ENCODE assay signal across 12 cellular contexts in the genomic region with DNA sequence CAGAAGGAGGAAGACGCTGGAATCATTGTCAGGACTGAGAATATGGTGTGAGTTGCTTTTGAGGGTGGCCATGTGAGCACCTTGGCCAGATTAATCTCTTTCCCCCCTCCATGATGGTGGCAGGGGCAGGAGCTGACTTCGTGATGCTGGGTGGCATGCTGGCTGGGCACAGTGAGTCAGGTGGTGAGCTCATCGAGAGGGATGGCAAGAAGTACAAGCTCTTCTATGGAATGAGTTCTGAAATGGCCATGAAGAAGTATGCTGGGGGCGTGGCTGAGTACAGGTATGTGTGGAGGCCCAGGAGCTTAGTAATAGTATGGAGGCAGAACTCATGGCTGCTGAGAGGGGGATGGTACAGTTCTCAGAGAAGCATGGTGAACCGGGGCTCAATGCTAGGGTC. TPM values are rescaled to one million over a fixed set of nuclear protein-coding genes. Genes with fewer than 3 reads are reported as not detected.
DNase-seq lines count a peak whose midpoint lies in the region; ATAC-seq, FAIRE-seq and TF ChIP-seq lines count a peak whose summit lies in the region.
"Had no signal": no experiment of that assay in that cellular context is flagged by ENCODE, and none has a peak within 500 bp of the region (broad histone marks: within the 10 kb centered on the region; RNA-seq: fewer than 3 reads in every experiment).

No MANE protein-coding gene starts in this region.

- FAIRE-seq in HepG2 (lab: Jason Lieb, UNC): no peak
- FAIRE-seq: GM12892 had no signal

- POLR2A ChIA-PET in MCF 10A (lab: Yijun Ruan, JAX) (interaction anchor here (0.7 to 3.1 kb wide), 17 partner anchors 10 to 146 kb away, joined by 3 to 11 read pairs (median 4); a partner anchor contains a TSS), HepG2 (lab: Yijun Ruan, JAX) (interaction anchor here (0.5 to 18.0 kb wide), 12 partner anchors 9 to 124 kb away, joined by 3 to 850 read pairs (median 6); a partner anchor contains a TSS)

- H3K9me3 Mint-ChIP-seq in MCF 10A (ENCODE audit: unreplicated experiment): no peaks in the 10 kb centered on the region
- H3K9me3 Mint-ChIP-seq in activated T-helper 17 cell treated with anti-CD3 and anti-CD28 coated beads, Interleukin-2, amount 50 U/mL, for 72 hours: no peaks in the 10 kb centered on the region
- H3K9me3 Mint-ChIP-seq in stimulated activated memory B cell treated with anti-CD40 and anti-IgM and Interleukin-4, amounts not matched to agents 10 μg/mL and 1 μg/mL and 100 μg/mL, for 72 hours: no peaks in the 10 kb centered on the region
- H3K9me3 Mint-ChIP-seq: activated naive CD8-positive, alpha-beta T cell treated with anti-CD3 and anti-CD28 coated beads, Interleukin-2, amount 10 ng/mL, durations not matched to agents 7 days and 5 days had no signal

- no TSS peak for BruUV-seq in MCF 10A (replicated peaks; lab: Mats Ljungman, UMichigan)
- BruUV-seq in HepG2 (replicated peaks; lab: Mats Ljungman, UMichigan): no TSS peak

- no peak for ATAC-seq in activated T-helper 17 cell treated with anti-CD3 and anti-CD28 coated beads, Interleukin-2, amount 50 U/mL, for 72 hours (replicated peaks)
- no peak for ATAC-seq in HepG2
- no peak for ATAC-seq in stimulated activated memory B cell treated with anti-CD40 and anti-IgM and Interleukin-4, amounts not matched to agents 10 μg/mL and 1 μg/mL and 100 μg/mL, for 72 hours
- no peak for ATAC-seq in HG02610 (IDR thresholded peaks at IDR 0.05; ENCODE audit: unreplicated experiment)
- ATAC-seq in GM21367 (IDR thresholded peaks at IDR 0.05; ENCODE audit: unreplicated experiment): no peak
- no peak for ATAC-seq in HG02885 (IDR thresholded peaks at IDR 0.05; ENCODE audit: poor library complexity, unreplicated experiment)

- H3K4me1 ChIP-seq in breast epithelium (peaks cover 3 to 29% of the 10 kb centered on the region in 2 donors), HepG2 (ENCODE audit: insufficient read depth, low read length) (peaks cover 52% of the 10 kb centered on the region)

- H3K4me3 Mint-ChIP-seq in MCF 10A (ENCODE audit: unreplicated experiment): no peak overlapping the region
- H3K4me3 Mint-ChIP-seq in activated T-helper 17 cell treated with anti-CD3 and anti-CD28 coated beads, Interleukin-2, amount 50 U/mL, for 72 hours: peak overlapping the region; percentile 83
- H3K4me3 Mint-ChIP-seq in stimulated activated memory B cell treated with anti-CD40 and anti-IgM and Interleukin-4, amounts not matched to agents 10 μg/mL and 1 μg/mL and 100 μg/mL, for 72 hours: no peak overlapping the region
- H3K4me3 Mint-ChIP-seq: activated naive CD8-positive, alpha-beta T cell treated with anti-CD3 and anti-CD28 coated beads, Interleukin-2, amount 10 ng/mL, durations not matched to agents 7 days and 5 days had no signal

- H3K36me3 Mint-ChIP-seq in MCF 10A (ENCODE audit: insufficient read depth, unreplicated experiment): peaks cover 68% of the 10 kb centered on the region
- peaks cover 89% of the 10 kb centered on the region for H3K36me3 Mint-ChIP-seq in activated T-helper 17 cell treated with anti-CD3 and anti-CD28 coated beads, Interleukin-2, amount 50 U/mL, for 72 hours (ENCODE audit: low read depth)
- peaks cover 55% of the 10 kb centered on the region for H3K36me3 Mint-ChIP-seq in stimulated activated memory B cell treated with anti-CD40 and anti-IgM and Interleukin-4, amounts not matched to agents 10 μg/mL and 1 μg/mL and 100 μg/mL, for 72 hours

- no peaks in the 10 kb centered on the region for H3K27me3 Mint-ChIP-seq in MCF 10A (ENCODE audit: insufficient read depth, unreplicated experiment)
- H3K27me3 Mint-ChIP-seq in activated T-helper 17 cell treated with anti-CD3 and anti-CD28 coated beads, Interleukin-2, amount 50 U/mL, for 72 hours: no peaks in the 10 kb centered on the region
- no peaks in the 10 kb centered on the region for H3K27me3 Mint-ChIP-seq in stimulated activated memory B cell treated with anti-CD40 and anti-IgM and Interleukin-4, amounts not matched to agents 10 μg/mL and 1 μg/mL and 100 μg/mL, for 72 hours
- H3K27me3 Mint-ChIP-seq: activated naive CD8-positive, alpha-beta T cell treated with anti-CD3 and anti-CD28 coated beads, Interleukin-2, amount 10 ng/mL, durations not matched to agents 7 days and 5 days had no signal

- TF ChIP-seq RAD21 in HepG2 (CRISPR knock-in tag; IDR thresholded peaks at IDR 0.05): no peak

- TF ChIP-seq EP300 in HepG2 (IDR thresholded peaks at IDR 0.05; ENCODE audit: low read depth in 2 of 2, low read length in 2 of 2): no peak
- no peak for TF ChIP-seq EP300 in HepG2 (CRISPR knock-in tag; IDR thresholded peaks at IDR 0.05; ENCODE audit: borderline replicate concordance)

- H3K27ac ChIP-seq in breast epithelium: peak overlapping the region in 1 of 2 donors; percentile 16
- no peak overlapping the region for H3K27ac ChIP-seq in HepG2 (ENCODE audit: extremely low read length, insufficient read depth, low read length)
- H3K27ac ChIP-seq: coronary artery had no signal

- H3K4me1 Mint-ChIP-seq in MCF 10A (ENCODE audit: insufficient read depth, unreplicated experiment): peaks cover 42% of the 10 kb centered on the region
- H3K4me1 Mint-ChIP-seq in activated T-helper 17 cell treated with anti-CD3 and anti-CD28 coated beads, Interleukin-2, amount 50 U/mL, for 72 hours: peaks cover 59% of the 10 kb centered on the region
- H3K4me1 Mint-ChIP-seq in stimulated activated memory B cell treated with anti-CD40 and anti-IgM and Interleukin-4, amounts not matched to agents 10 μg/mL and 1 μg/mL and 100 μg/mL, for 72 hours: peaks cover 80% of the 10 kb centered on the region

- H3K36me3 ChIP-seq in breast epithelium: no peaks in the 10 kb centered on the region
- H3K36me3 ChIP-seq in HepG2 (replicated peaks in 1 of 2; ENCODE audit: control insufficient read depth in 1 of 2, insufficient read depth in 2 of 2, low read length in 2 of 2): peaks cover 44 to 70% of the 10 kb centered on the region in 2 experiments

- H3K9ac ChIP-seq in HepG2 (ENCODE audit: insufficient read depth, low read depth, low read length): no peak overlapping the region

- CTCF ChIA-PET in MCF 10A (lab: Yijun Ruan, JAX) (interaction anchor here (0.6 to 17.7 kb wide), 7 partner anchors 9 to 141 kb away, joined by 3 to 457 read pairs (median 6); a partner anchor contains a TSS), HepG2 (lab: Yijun Ruan, JAX; ENCODE audit: low intra/inter-chr PET ratio, low total read pairs) (no interaction called here)

- TF ChIP-seq POLR2A in breast epithelium (IDR thresholded peaks at IDR 0.05) (no peak), HepG2 (IDR thresholded peaks at IDR 0.05; ENCODE audit: insufficient read depth in 1 of 2, low read depth in 2 of 2, low read length in 2 of 2) (no peak)

- DNase-seq in MCF 10A (ENCODE audit: unreplicated experiment) (peak; percentile 33), breast epithelium (ENCODE audit: low spot score in 2 of 2) (no peak), HepG2 (ENCODE audit: low spot score) (no peak)
- DNase-seq: activated naive CD8-positive, alpha-beta T cell treated with anti-CD3 and anti-CD28 coated beads, Interleukin-2, amount 10 ng/mL, durations not matched to agents 7 days and 5 days; NCI-H2029 treated with DMSO at 0.1 percent for 48 hours had no signal

- TF ChIP-seq CTCF in MCF 10A (IDR thresholded peaks at IDR 0.05; ENCODE audit: unreplicated experiment): no peak
- no peak for TF ChIP-seq CTCF in breast epithelium (IDR thresholded peaks at IDR 0.05)
- TF ChIP-seq CTCF in HepG2 (CRISPR knock-in tag; IDR thresholded peaks at IDR 0.05): no peak

- H3K27ac Mint-ChIP-seq in MCF 10A (ENCODE audit: low read depth, unreplicated experiment): no peak overlapping the region
- H3K27ac Mint-ChIP-seq in activated T-helper 17 cell treated with anti-CD3 and anti-CD28 coated beads, Interleukin-2, amount 50 U/mL, for 72 hours: peak overlapping the region; percentile 61
- H3K27ac Mint-ChIP-seq in stimulated activated memory B cell treated with anti-CD40 and anti-IgM and Interleukin-4, amounts not matched to agents 10 μg/mL and 1 μg/mL and 100 μg/mL, for 72 hours: peak overlapping the region; percentile 20

- H3K79me2 ChIP-seq in HepG2 (ENCODE audit: insufficient read depth, low read length): peaks cover 34% of the 10 kb centered on the region

- H3K27me3 ChIP-seq in breast epithelium (no peaks in the 10 kb centered on the region), HepG2 (ENCODE audit: control insufficient read depth in 1 of 2, insufficient read depth in 2 of 2, low read length in 2 of 2) (no peaks in the 10 kb centered on the region; a peak in 1 of 5 replicates)

- H3K9me3 ChIP-seq in breast epithelium: no peaks in the 10 kb centered on the region
- no peaks in the 10 kb centered on the region for H3K9me3 ChIP-seq in HepG2 (ENCODE audit: low read length)

- no peak overlapping the region for H3K4me3 ChIP-seq in breast epithelium
- H3K4me3 ChIP-seq in HepG2 (replicated peaks in 1 of 3; ENCODE audit: insufficient read depth in 1 of 3, low read depth in 2 of 3, low read length in 3 of 3): no peak overlapping the region
- H3K4me3 ChIP-seq: coronary artery had no signal

- H4K20me1 ChIP-seq in HepG2 (ENCODE audit: insufficient read depth, low read length): 0 out of 2 replicates have a peak, but pooled peaks cover 3% of the 10 kb centered on the region

- intact Hi-C loops in MCF 10A (cut with micrococcal nuclease) (no loop called here), breast epithelium (cut with DNase I; ENCODE audit: low total_unique reads) (no loop called here), HepG2 (cut with micrococcal nuclease; ENCODE audit: unreplicated experiment) (loop anchor here (10.0 kb wide), 1 partner anchor 1187 kb away; no protein-coding TSS in a partner anchor)

- WGBS in HepG2 (ENCODE audit: low lambda C conversion rate): 97% methylated on average over 5 of the region's 5 CpGs

- no peak overlapping the region for H2AFZ ChIP-seq in HepG2 (ENCODE audit: low read length)

- H3K4me2 ChIP-seq in HepG2 (ENCODE audit: low read depth, low read length): no peak overlapping the region

- in situ Hi-C loops in HepG2 (cut with HindIII; ENCODE audit: extremely low pct_ligation_motif_present, low pct_unique_long_range_greater_than_20kb): no loop called here

RNA-seq across cellular contexts. Expression of a gene that starts 4.3 kb away (rescaled TPM):
- total RNA-seq in MCF 10A (2022) (47.3 and 47.6 TPM in 2 replicates), breast epithelium (10 to 100 TPM; 53.1 to 71.9 (median 55.5) TPM), HepG2 (2016; rRNA removed; fragmentation: Illumina TruSeq; extraction: Trizol) (73.5 and 73.7 TPM in 2 replicates)
- 10 to 100 TPM; 61.4 to 76.4 TPM for total RNA-seq in activated T-helper 17 cell treated with anti-CD3 and anti-CD28 coated beads, Interleukin-2, amount 50 U/mL, for 72 hours
- 13.7 and 18.4 TPM in 2 replicates for total RNA-seq in HepG2 (2016; cell fraction: cytosol; rRNA removed; fragmentation: Illumina TruSeq; extraction: Trizol; ENCODE audit: low read depth)
- 68.8 and 73.9 TPM in 2 replicates for total RNA-seq in HepG2 (2016; cell fraction: insoluble cytoplasmic fraction; rRNA removed; fragmentation: Illumina TruSeq; extraction: Trizol)
- total RNA-seq in HepG2 (2016; cell fraction: membrane; rRNA removed; fragmentation: Illumina TruSeq; extraction: Trizol): 41.9 and 48.5 TPM in 2 replicates
- total RNA-seq in HepG2 (2016; cell fraction: nucleus; rRNA removed; fragmentation: Illumina TruSeq; extraction: Trizol): 48.8 and 53.9 TPM in 2 replicates
- 52.0 and 59.8 TPM in 2 replicates for polyA plus RNA-seq in HepG2 (2011; rRNA removed)
- 32.2 and 34.7 TPM in 2 replicates for polyA plus RNA-seq in HepG2 (2011; cell fraction: cytosol; rRNA removed)
- polyA plus RNA-seq in HepG2 (2011; cell fraction: nucleus; rRNA removed): 73.2 and 83.2 TPM in 2 replicates
- 36.1 and 60.0 TPM in 2 replicates for polyA plus RNA-seq in HepG2 (2012)
- polyA plus RNA-seq in HepG2 (2016; cell fraction: cytosol; fragmentation: Illumina TruSeq; extraction: Trizol; ENCODE audit: low read depth): 10.3 and 11.1 TPM in 2 replicates
- 65.8 and 69.3 TPM in 2 replicates for polyA plus RNA-seq in HepG2 (2016; cell fraction: insoluble cytoplasmic fraction; fragmentation: Illumina TruSeq; extraction: Trizol; ENCODE audit: low read depth)
- 26.7 and 30.0 TPM in 2 replicates for polyA plus RNA-seq in HepG2 (2016; cell fraction: membrane; fragmentation: Illumina TruSeq; extraction: Trizol; ENCODE audit: low read depth)
- polyA plus RNA-seq in HepG2 (2016; cell fraction: nucleus; fragmentation: Illumina TruSeq; extraction: Trizol; ENCODE audit: insufficient read depth, low read depth): 53.3 and 55.1 TPM in 2 replicates
- polyA minus RNA-seq in HepG2 (2011; rRNA and poly(A)+ RNA removed; ENCODE audit: low replicate concordance): 36.9 and 44.7 TPM in 2 replicates
- 25.1 and 30.9 TPM in 2 replicates for polyA minus RNA-seq in HepG2 (2011; cell fraction: cytosol; rRNA and poly(A)+ RNA removed)
- 82.3 and 93.4 TPM in 2 replicates for polyA minus RNA-seq in HepG2 (2011; cell fraction: nucleus; rRNA and poly(A)+ RNA removed)

RNA-seq across cellular contexts. Expression of a gene that starts 5.4 kb away (rescaled TPM):
- total RNA-seq in MCF 10A (2022): 77.3 and 79.9 TPM in 2 replicates
- total RNA-seq in breast epithelium: 10 to 100 TPM; 59.3 to 74.6 (median 66.1) TPM
- total RNA-seq in activated T-helper 17 cell treated with anti-CD3 and anti-CD28 coated beads, Interleukin-2, amount 50 U/mL, for 72 hours: 10 to 100 TPM; 73.2 to 85.0 TPM
- total RNA-seq in HepG2 (2016; rRNA removed; fragmentation: Illumina TruSeq; extraction: Trizol): 273 and 345 TPM in 2 replicates
- total RNA-seq in HepG2 (2016; cell fraction: cytosol; rRNA removed; fragmentation: Illumina TruSeq; extraction: Trizol; ENCODE audit: low read depth): 151 and 152 TPM in 2 replicates
- 269 and 346 TPM in 2 replicates for total RNA-seq in HepG2 (2016; cell fraction: insoluble cytoplasmic fraction; rRNA removed; fragmentation: Illumina TruSeq; extraction: Trizol)
- 294 and 315 TPM in 2 replicates for total RNA-seq in HepG2 (2016; cell fraction: membrane; rRNA removed; fragmentation: Illumina TruSeq; extraction: Trizol)
- 141 and 150 TPM in 2 replicates for total RNA-seq in HepG2 (2016; cell fraction: nucleus; rRNA removed; fragmentation: Illumina TruSeq; extraction: Trizol)
- polyA plus RNA-seq in HepG2 (2011; rRNA removed): 185 and 210 TPM in 2 replicates
- 161 and 177 TPM in 2 replicates for polyA plus RNA-seq in HepG2 (2011; cell fraction: cytosol; rRNA removed)
- polyA plus RNA-seq in HepG2 (2011; cell fraction: nucleus; rRNA removed): 147 and 170 TPM in 2 replicates
- 162 and 212 TPM in 2 replicates for polyA plus RNA-seq in HepG2 (2012)
- polyA plus RNA-seq in HepG2 (2016; cell fraction: cytosol; fragmentation: Illumina TruSeq; extraction: Trizol; ENCODE audit: low read depth): 118 and 119 TPM in 2 replicates
- polyA plus RNA-seq in HepG2 (2016; cell fraction: insoluble cytoplasmic fraction; fragmentation: Illumina TruSeq; extraction: Trizol; ENCODE audit: low read depth): 260 and 276 TPM in 2 replicates
- 194 and 205 TPM in 2 replicates for polyA plus RNA-seq in HepG2 (2016; cell fraction: membrane; fragmentation: Illumina TruSeq; extraction: Trizol; ENCODE audit: low read depth)
- 151 and 154 TPM in 2 replicates for polyA plus RNA-seq in HepG2 (2016; cell fraction: nucleus; fragmentation: Illumina TruSeq; extraction: Trizol; ENCODE audit: insufficient read depth, low read depth)
- polyA minus RNA-seq in HepG2 (2011; rRNA and poly(A)+ RNA removed; ENCODE audit: low replicate concordance): 58.4 and 179 TPM in 2 replicates
- polyA minus RNA-seq in HepG2 (2011; cell fraction: cytosol; rRNA and poly(A)+ RNA removed): 65.5 and 85.5 TPM in 2 replicates
- polyA minus RNA-seq in HepG2 (2011; cell fraction: nucleus; rRNA and poly(A)+ RNA removed): 138 and 175 TPM in 2 replicates

RNA-seq across cellular contexts. Expression of a gene that starts 6.0 kb away (rescaled TPM):
- 233 and 243 TPM in 2 replicates for total RNA-seq in MCF 10A (2022)
- 100 to 1,000 TPM; 118 to 165 (median 150) TPM for total RNA-seq in breast epithelium
- total RNA-seq in activated T-helper 17 cell treated with anti-CD3 and anti-CD28 coated beads, Interleukin-2, amount 50 U/mL, for 72 hours: 100 to 1,000 TPM; 128 to 243 TPM
- 713 and 818 TPM in 2 replicates for total RNA-seq in HepG2 (2016; rRNA removed; fragmentation: Illumina TruSeq; extraction: Trizol)
- 394 and 546 TPM in 2 replicates for total RNA-seq in HepG2 (2016; cell fraction: cytosol; rRNA removed; fragmentation: Illumina TruSeq; extraction: Trizol; ENCODE audit: low read depth)
- total RNA-seq in HepG2 (2016; cell fraction: insoluble cytoplasmic fraction; rRNA removed; fragmentation: Illumina TruSeq; extraction: Trizol): 727 and 841 TPM in 2 replicates
- total RNA-seq in HepG2 (2016; cell fraction: membrane; rRNA removed; fragmentation: Illumina TruSeq; extraction: Trizol): 518 and 609 TPM in 2 replicates
- total RNA-seq in HepG2 (2016; cell fraction: nucleus; rRNA removed; fragmentation: Illumina TruSeq; extraction: Trizol): 243 and 273 TPM in 2 replicates
- polyA plus RNA-seq in HepG2 (2011; rRNA removed): 473 and 535 TPM in 2 replicates
- 355 and 455 TPM in 2 replicates for polyA plus RNA-seq in HepG2 (2011; cell fraction: cytosol; rRNA removed)
- polyA plus RNA-seq in HepG2 (2011; cell fraction: nucleus; rRNA removed): 126 and 158 TPM in 2 replicates
- 433 and 508 TPM in 2 replicates for polyA plus RNA-seq in HepG2 (2012)
- 449 and 646 TPM in 2 replicates for polyA plus RNA-seq in HepG2 (2016; cell fraction: cytosol; fragmentation: Illumina TruSeq; extraction: Trizol; ENCODE audit: low read depth)
- 889 and 948 TPM in 2 replicates for polyA plus RNA-seq in HepG2 (2016; cell fraction: insoluble cytoplasmic fraction; fragmentation: Illumina TruSeq; extraction: Trizol; ENCODE audit: low read depth)
- polyA plus RNA-seq in HepG2 (2016; cell fraction: membrane; fragmentation: Illumina TruSeq; extraction: Trizol; ENCODE audit: low read depth): 521 and 635 TPM in 2 replicates
- polyA plus RNA-seq in HepG2 (2016; cell fraction: nucleus; fragmentation: Illumina TruSeq; extraction: Trizol; ENCODE audit: insufficient read depth, low read depth): 510 and 513 TPM in 2 replicates
- 166 and 230 TPM in 2 replicates for polyA minus RNA-seq in HepG2 (2011; rRNA and poly(A)+ RNA removed; ENCODE audit: low replicate concordance)
- polyA minus RNA-seq in HepG2 (2011; cell fraction: cytosol; rRNA and poly(A)+ RNA removed): 89.3 and 98.3 TPM in 2 replicates
- 88.1 and 108 TPM in 2 replicates for polyA minus RNA-seq in HepG2 (2011; cell fraction: nucleus; rRNA and poly(A)+ RNA removed)

RNA-seq across cellular contexts. Expression of a gene that starts 22.3 kb away (rescaled TPM):
- total RNA-seq in MCF 10A (2022) (11.0 and 20.2 TPM in 2 replicates), breast epithelium (10 to 100 TPM; 13.1 to 20.8 (median 17.1) TPM), HepG2 (2016; rRNA removed; fragmentation: Illumina TruSeq; extraction: Trizol) (48.7 and 66.0 TPM in 2 replicates)
- total RNA-seq in activated T-helper 17 cell treated with anti-CD3 and anti-CD28 coated beads, Interleukin-2, amount 50 U/mL, for 72 hours: 1 to 10 TPM; 4.0 to 7.1 TPM
- total RNA-seq in HepG2 (2016; cell fraction: cytosol; rRNA removed; fragmentation: Illumina TruSeq; extraction: Trizol; ENCODE audit: low read depth): 27.9 and 34.0 TPM in 2 replicates
- total RNA-seq in HepG2 (2016; cell fraction: insoluble cytoplasmic fraction; rRNA removed; fragmentation: Illumina TruSeq; extraction: Trizol): 53.9 and 66.6 TPM in 2 replicates
- 41.5 and 42.5 TPM in 2 replicates for total RNA-seq in HepG2 (2016; cell fraction: membrane; rRNA removed; fragmentation: Illumina TruSeq; extraction: Trizol)
- total RNA-seq in HepG2 (2016; cell fraction: nucleus; rRNA removed; fragmentation: Illumina TruSeq; extraction: Trizol): 27.7 and 28.0 TPM in 2 replicates
- polyA plus RNA-seq in HepG2 (2011; rRNA removed): 38.2 and 44.1 TPM in 2 replicates
- polyA plus RNA-seq in HepG2 (2011; cell fraction: cytosol; rRNA removed): 35.9 and 43.6 TPM in 2 replicates
- 45.5 and 46.7 TPM in 2 replicates for polyA plus RNA-seq in HepG2 (2011; cell fraction: nucleus; rRNA removed)
- 24.5 and 30.3 TPM in 2 replicates for polyA plus RNA-seq in HepG2 (2012)
- polyA plus RNA-seq in HepG2 (2016; cell fraction: cytosol; fragmentation: Illumina TruSeq; extraction: Trizol; ENCODE audit: low read depth): 24.6 and 32.2 TPM in 2 replicates
- polyA plus RNA-seq in HepG2 (2016; cell fraction: insoluble cytoplasmic fraction; fragmentation: Illumina TruSeq; extraction: Trizol; ENCODE audit: low read depth): 50.1 and 54.2 TPM in 2 replicates
- 30.8 and 33.7 TPM in 2 replicates for polyA plus RNA-seq in HepG2 (2016; cell fraction: membrane; fragmentation: Illumina TruSeq; extraction: Trizol; ENCODE audit: low read depth)
- polyA plus RNA-seq in HepG2 (2016; cell fraction: nucleus; fragmentation: Illumina TruSeq; extraction: Trizol; ENCODE audit: insufficient read depth, low read depth): 41.8 and 50.7 TPM in 2 replicates
- 10.6 and 24.5 TPM in 2 replicates for polyA minus RNA-seq in HepG2 (2011; rRNA and poly(A)+ RNA removed; ENCODE audit: low replicate concordance)
- polyA minus RNA-seq in HepG2 (2011; cell fraction: cytosol; rRNA and poly(A)+ RNA removed): 4.9 and 8.5 TPM in 2 replicates
- polyA minus RNA-seq in HepG2 (2011; cell fraction: nucleus; rRNA and poly(A)+ RNA removed): 19.6 and 23.2 TPM in 2 replicates

RNA-seq across cellular contexts. Expression of a gene that starts 24.8 kb away (rescaled TPM):
- 88.6 and 99.0 TPM in 2 replicates for total RNA-seq in MCF 10A (2022)
- 10 to 100 TPM; 66.5 to 88.8 (median 85.0) TPM for total RNA-seq in breast epithelium
- total RNA-seq in activated T-helper 17 cell treated with anti-CD3 and anti-CD28 coated beads, Interleukin-2, amount 50 U/mL, for 72 hours: 10 to 100 TPM; 62.8 to 69.8 TPM
- total RNA-seq in HepG2 (2016; rRNA removed; fragmentation: Illumina TruSeq; extraction: Trizol): 113 and 140 TPM in 2 replicates
- total RNA-seq in HepG2 (2016; cell fraction: cytosol; rRNA removed; fragmentation: Illumina TruSeq; extraction: Trizol; ENCODE audit: low read depth): 66.3 and 72.6 TPM in 2 replicates
- total RNA-seq in HepG2 (2016; cell fraction: insoluble cytoplasmic fraction; rRNA removed; fragmentation: Illumina TruSeq; extraction: Trizol): 120 and 148 TPM in 2 replicates
- total RNA-seq in HepG2 (2016; cell fraction: membrane; rRNA removed; fragmentation: Illumina TruSeq; extraction: Trizol): 67.1 and 67.8 TPM in 2 replicates
- 52.6 and 66.0 TPM in 2 replicates for total RNA-seq in HepG2 (2016; cell fraction: nucleus; rRNA removed; fragmentation: Illumina TruSeq; extraction: Trizol)
- polyA plus RNA-seq in HepG2 (2011; rRNA removed): 80.8 and 83.6 TPM in 2 replicates
- polyA plus RNA-seq in HepG2 (2011; cell fraction: cytosol; rRNA removed): 85.1 and 105 TPM in 2 replicates
- 42.1 and 63.9 TPM in 2 replicates for polyA plus RNA-seq in HepG2 (2011; cell fraction: nucleus; rRNA removed)
- 78.9 and 98.0 TPM in 2 replicates for polyA plus RNA-seq in HepG2 (2012)
- polyA plus RNA-seq in HepG2 (2016; cell fraction: cytosol; fragmentation: Illumina TruSeq; extraction: Trizol; ENCODE audit: low read depth): 64.7 and 70.4 TPM in 2 replicates
- 255 and 256 TPM in 2 replicates for polyA plus RNA-seq in HepG2 (2016; cell fraction: insoluble cytoplasmic fraction; fragmentation: Illumina TruSeq; extraction: Trizol; ENCODE audit: low read depth)
- polyA plus RNA-seq in HepG2 (2016; cell fraction: membrane; fragmentation: Illumina TruSeq; extraction: Trizol; ENCODE audit: low read depth): 60.9 and 64.0 TPM in 2 replicates
- polyA plus RNA-seq in HepG2 (2016; cell fraction: nucleus; fragmentation: Illumina TruSeq; extraction: Trizol; ENCODE audit: insufficient read depth, low read depth): 140 and 161 TPM in 2 replicates
- 9.7 and 17.0 TPM in 2 replicates for polyA minus RNA-seq in HepG2 (2011; rRNA and poly(A)+ RNA removed; ENCODE audit: low replicate concordance)
- 7.5 and 11.3 TPM in 2 replicates for polyA minus RNA-seq in HepG2 (2011; cell fraction: cytosol; rRNA and poly(A)+ RNA removed)
- polyA minus RNA-seq in HepG2 (2011; cell fraction: nucleus; rRNA and poly(A)+ RNA removed): 30.8 and 42.8 TPM in 2 replicates
